ENCODE assay signal across 9 cellular contexts in the genomic region with DNA sequence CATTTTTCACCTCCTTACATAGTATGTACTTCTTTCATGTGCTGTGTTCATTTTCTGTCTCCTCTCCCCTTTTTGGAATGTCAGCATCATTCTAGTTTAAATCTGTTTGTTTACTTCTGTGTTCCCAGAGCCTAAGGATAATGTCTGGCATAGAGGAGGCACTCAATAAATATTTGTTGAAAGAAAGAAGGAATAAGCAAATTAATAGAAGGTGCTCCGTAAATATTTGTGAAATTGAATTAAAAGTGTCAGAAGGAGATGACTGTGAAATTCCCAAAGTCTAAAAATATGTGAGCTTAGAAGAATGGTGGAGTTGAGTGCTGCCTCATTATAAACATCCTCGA. TPM values are rescaled to one million over a fixed set of nuclear protein-coding genes. Genes with fewer than 3 reads are reported as not detected.
A peak's percentile ranks its signal among the peaks of the same experiment; 100 is the strongest.
DNase-seq lines count a peak whose midpoint lies in the region; ATAC-seq, FAIRE-seq and TF ChIP-seq lines count a peak whose summit lies in the region.
"Had no signal": no experiment of that assay in that cellular context is flagged by ENCODE, and none has a peak within 500 bp of the region (broad histone marks: within the 10 kb centered on the region; RNA-seq: fewer than 3 reads in every experiment).

No MANE protein-coding gene starts in this region.

- H3K27ac ChIP-seq in VCaP: peak overlapping the region; percentile 99
- H3K27ac ChIP-seq in small intestine (ENCODE audit: low read depth in 1 of 2, low read length in 1 of 2): peak overlapping the region; percentile 72 to 95

- H3K9me3 Mint-ChIP-seq in glutamatergic neuron (ENCODE audit: unreplicated experiment): peaks cover 3% of the 10 kb centered on the region

- WGBS in small intestine, 3 donors: 2 to 4% (median 3%) methylated on average over 2 of the region's 2 CpGs

- no peaks in the 10 kb centered on the region for H3K36me3 Mint-ChIP-seq in glutamatergic neuron (ENCODE audit: unreplicated experiment)

- H3K27me3 ChIP-seq in small intestine (ENCODE audit: control insufficient read depth in 2 of 2, insufficient read depth in 2 of 2, low read length in 2 of 2): no peaks in the 10 kb centered on the region

- H3K4me1 ChIP-seq in small intestine (ENCODE audit: control insufficient read depth in 2 of 2, insufficient read depth in 1 of 2, low read depth in 1 of 2, low read length in 1 of 2): peaks cover 1 to 3% of the 10 kb centered on the region in 2 donors

- FAIRE-seq in GM18507 (lab: Jason Lieb, UNC) (peak; percentile 18), small intestine (lab: Jason Lieb, UNC) (no peak)

- H3K9me3 ChIP-seq in small intestine (ENCODE audit: control insufficient read depth, low read depth): no peaks in the 10 kb centered on the region

- TF ChIP-seq CTCF in VCaP (conservative IDR thresholded peaks at IDR 0.05) (no peak), glutamatergic neuron (IDR thresholded peaks at IDR 0.05; ENCODE audit: partially characterized antibody, unreplicated experiment) (no peak)

- H3K27ac Mint-ChIP-seq in glutamatergic neuron (ENCODE audit: unreplicated experiment): no peak overlapping the region

- H3K4me1 Mint-ChIP-seq in glutamatergic neuron (ENCODE audit: low read depth, unreplicated experiment): peaks cover 31% of the 10 kb centered on the region

- H3K36me3 ChIP-seq in small intestine (ENCODE audit: control insufficient read depth in 2 of 2, insufficient read depth in 2 of 2, low read length in 2 of 2): no peaks in the 10 kb centered on the region

- peak overlapping the region in 1 of 2 donors; percentile 30 for H3K4me3 ChIP-seq in small intestine (ENCODE audit: low read depth in 1 of 2, low read length in 2 of 2)

- peak overlapping the region; percentile 50 for H3K4me3 Mint-ChIP-seq in glutamatergic neuron (ENCODE audit: unreplicated experiment)

- peaks cover 6% of the 10 kb centered on the region for H3K27me3 Mint-ChIP-seq in glutamatergic neuron (ENCODE audit: unreplicated experiment)

- DNase-seq in GM18507 (ENCODE audit: extremely low spot score, insufficient read length, low read depth): no peak
- no peak for DNase-seq in glutamatergic neuron
- no peak for DNase-seq in small intestine
- DNase-seq in OCI-M2 (lab: John Stamatoyannopoulos, UW; ENCODE audit: unreplicated experiment): no peak
- no peak for DNase-seq in SHP77 treated with DMSO at 0.1 percent for 48 hours (lab: John Stamatoyannopoulos, UW)
- DNase-seq: NCI-H1694 had no signal

- no peak for ATAC-seq in GM19463 (IDR thresholded peaks at IDR 0.05; ENCODE audit: unreplicated experiment)
- no peak for ATAC-seq in HG03378 (IDR thresholded peaks at IDR 0.05; ENCODE audit: unreplicated experiment)

RNA-seq across cellular contexts. Expression of a gene that starts 3.3 kb away (rescaled TPM):
- 36.0 TPM for total RNA-seq in glutamatergic neuron (ENCODE audit: unreplicated experiment)
- 10 to 100 TPM; 33.8 to 62.8 (median 37.6) TPM for polyA plus RNA-seq in small intestine

RNA-seq across cellular contexts. Expression of a gene that starts 17.9 kb away (rescaled TPM):
- 12.4 TPM for total RNA-seq in glutamatergic neuron (ENCODE audit: unreplicated experiment)
- polyA plus RNA-seq in small intestine: under 1 TPM in 1 of 3 donors, not detected in 2; 0.95 TPM
